ENCODE assay signal across 28 cellular contexts in genomic region chr4:99468891-99469290, GRCh38. TPM values are rescaled to one million over a fixed set of nuclear protein-coding genes. Genes with fewer than 3 reads are reported as not detected.
"Had no signal": no experiment of that assay in that cellular context is flagged by ENCODE, and none has a peak within 500 bp of the region (broad histone marks: within the 10 kb centered on the region; RNA-seq: fewer than 3 reads in every experiment).

No MANE protein-coding gene starts in this region.

- H3K4me1 Mint-ChIP-seq: nephron progenitor cell had no signal

- H3K4me3 ChIP-seq: heart right ventricle, thoracic aorta had no signal

- H3K9me3 ChIP-seq: heart right ventricle, thoracic aorta had no signal

- H3K27ac ChIP-seq: brain microvascular endothelial cell, heart right ventricle, thoracic aorta, WERI-Rb-1 had no signal

- H3K36me3 ChIP-seq: brain microvascular endothelial cell, heart right ventricle, thoracic aorta, WERI-Rb-1 had no signal

- ATAC-seq: activated CD8-positive, alpha-beta T cell treated with anti-CD3 and anti-CD28 coated beads, Interleukin-2, amount 10 ng/mL, durations not matched to agents 7 days and 5 days; activated naive CD4-positive, alpha-beta T cell treated with anti-CD3 and anti-CD28 coated beads, Interleukin-2, amount 50 U/mL, for 72 hours; heart right ventricle; left cardiac atrium had no signal

- H3K36me3 Mint-ChIP-seq: activated naive CD4-positive, alpha-beta T cell treated with anti-CD3 and anti-CD28 coated beads, Interleukin-2, amount 50 U/mL, for 72 hours; type B pancreatic cell had no signal

- H3K4me3 Mint-ChIP-seq: activated CD8-positive, alpha-beta T cell treated with anti-CD3 and anti-CD28 coated beads, Interleukin-2, amount 10 ng/mL, durations not matched to agents 7 days and 5 days; nephron progenitor cell; type B pancreatic cell had no signal

- H3K27ac Mint-ChIP-seq: activated CD8-positive, alpha-beta T cell treated with anti-CD3 and anti-CD28 coated beads, Interleukin-2, amount 10 ng/mL, durations not matched to agents 7 days and 5 days; activated naive CD4-positive, alpha-beta T cell treated with anti-CD3 and anti-CD28 coated beads, Interleukin-2, amount 50 U/mL, for 72 hours; nephron progenitor cell; type B pancreatic cell had no signal

- DNase-seq: activated CD4-positive, alpha-beta T cell treated with anti-CD3 and anti-CD28 coated beads for 1 hour; activated CD4-positive, alpha-beta T cell treated with anti-CD3 and anti-CD28 coated beads, Interleukin-2, amount 50 U/mL, for 1 hour; activated CD8-positive, alpha-beta T cell treated with anti-CD3 and anti-CD28 coated beads, Interleukin-2, amount 10 ng/mL, durations not matched to agents 7 days and 5 days; activated gamma-delta T cell treated with Interleukin-2 at 50 U/mL for 16 hours; aorta; brain microvascular endothelial cell; central memory CD4-positive, alpha-beta T cell; dermis blood vessel endothelial cell; effector CD8-positive, alpha-beta T cell; erythroblast; heart right ventricle; islet precursor cell; left cardiac atrium; nephron progenitor cell; retina; stimulated activated CD4-positive, alpha-beta T cell treated with anti-CD3 and anti-CD28 coated beads, Interleukin-4, amount 100 ng/mL, for 24 hours; stimulated activated naive CD4-positive, alpha-beta T cell treated with Interleukin-2 at 50 U/mL for 16 hours; SW 1271; WERI-Rb-1 had no signal

- H3K27me3 ChIP-seq: brain microvascular endothelial cell had no signal

- H3K9me3 Mint-ChIP-seq: activated naive CD4-positive, alpha-beta T cell treated with anti-CD3 and anti-CD28 coated beads, Interleukin-2, amount 50 U/mL, for 72 hours; nephron progenitor cell; type B pancreatic cell had no signal

- H3K4me1 ChIP-seq: heart right ventricle had no signal

RNA-seq across cellular contexts. Expression of gene ADH7, which starts 33.7 kb away (rescaled TPM):
- total RNA-seq: activated CD8-positive, alpha-beta T cell treated with anti-CD3 and anti-CD28 coated beads, Interleukin-2, amount 10 ng/mL, durations not matched to agents 7 days and 5 days; activated naive CD4-positive, alpha-beta T cell treated with anti-CD3 and anti-CD28 coated beads, Interleukin-2, amount 50 U/mL, for 72 hours; aorta; dermis blood vessel endothelial cell; heart right ventricle; left cardiac atrium; mononuclear cell; omental fat pad; posterior vena cava; T-helper 2 cell treated with Interferon-gamma antibody and Interleukin-4, amounts not matched to agents 100 ng/mL and 5 ng/mL, for 36 hours; thoracic aorta had no signal
- polyA plus RNA-seq: liver had no signal

RNA-seq across cellular contexts. Expression of gene C4orf17, which starts 41.9 kb away (rescaled TPM):
- total RNA-seq: activated CD8-positive, alpha-beta T cell treated with anti-CD3 and anti-CD28 coated beads, Interleukin-2, amount 10 ng/mL, durations not matched to agents 7 days and 5 days; activated naive CD4-positive, alpha-beta T cell treated with anti-CD3 and anti-CD28 coated beads, Interleukin-2, amount 50 U/mL, for 72 hours; aorta; dermis blood vessel endothelial cell; heart right ventricle; left cardiac atrium; liver; mononuclear cell; omental fat pad; posterior vena cava; T-helper 2 cell treated with Interferon-gamma antibody and Interleukin-4, amounts not matched to agents 100 ng/mL and 5 ng/mL, for 36 hours; thoracic aorta had no signal
- polyA plus RNA-seq: adipose tissue, aorta, heart right ventricle, liver had no signal
